In the genomic region with DNA sequence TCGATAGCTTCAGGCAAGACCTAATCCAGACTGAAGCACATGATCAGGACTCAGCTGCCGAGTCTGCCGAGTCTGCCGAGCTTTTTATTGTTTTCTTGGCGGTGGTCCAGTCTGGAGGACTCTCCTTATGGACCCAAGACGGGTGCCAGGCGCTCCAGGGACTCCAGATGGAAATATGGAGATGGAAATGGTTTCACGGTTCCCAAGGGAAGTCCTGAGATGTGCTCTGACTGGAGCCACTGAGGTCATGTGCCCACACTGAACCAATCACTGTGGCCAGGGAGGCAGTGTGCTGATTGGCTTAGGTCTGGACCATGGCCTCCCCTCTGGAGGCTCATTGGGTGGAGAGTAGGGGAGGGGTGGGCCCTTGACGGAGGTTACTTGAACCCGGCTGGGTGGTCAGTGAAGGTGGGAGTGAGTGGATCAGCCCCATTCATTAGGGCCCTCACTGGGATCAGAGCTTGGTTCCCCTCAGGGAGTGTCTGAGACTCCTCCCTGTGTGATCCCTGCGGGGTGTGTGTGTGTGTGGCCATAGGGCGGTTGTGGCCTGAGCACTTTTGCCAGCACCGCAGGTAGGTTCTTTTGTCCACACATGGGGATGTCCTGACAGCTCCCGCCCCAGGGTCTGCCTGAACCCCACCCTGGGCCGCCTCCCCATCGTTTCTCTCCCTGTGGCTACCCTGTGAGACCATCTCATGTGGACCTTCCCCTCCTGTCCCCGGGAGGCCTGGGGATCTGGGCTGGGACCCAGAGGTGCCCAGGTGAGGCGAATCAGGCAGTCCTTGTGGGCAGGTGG, we compare ENCODE assay signal across 1 cellular context.
TF ChIP-seq lines count a peak whose summit lies in the region.

No MANE protein-coding gene starts in this region.

TF ChIP-seq in endothelial cell of umbilical vein, 7 proteins besides CTCF, POLR2A, EP300 and RAD21:
- TF ChIP-seq JUN (IDR thresholded peaks at IDR 0.05; ENCODE audit: borderline replicate concordance, insufficient read depth, insufficient read length, low read depth) (no peak), FOS (IDR thresholded peaks at IDR 0.05; ENCODE audit: borderline replicate concordance, insufficient read depth, low read length) (no peak), GATA2 (IDR thresholded peaks at IDR 0.05; ENCODE audit: insufficient read depth, insufficient read length, low read depth, low read length) (no peak), MYC (IDR thresholded peaks at IDR 0.05; ENCODE audit: low read depth, low read length) (no peak), EZH2 (IDR thresholded peaks at IDR 0.05; ENCODE audit: borderline replicate concordance, low read depth, low read length, severe bottlenecking) (no peak)
- TF ChIP-seq, protein P1, sequence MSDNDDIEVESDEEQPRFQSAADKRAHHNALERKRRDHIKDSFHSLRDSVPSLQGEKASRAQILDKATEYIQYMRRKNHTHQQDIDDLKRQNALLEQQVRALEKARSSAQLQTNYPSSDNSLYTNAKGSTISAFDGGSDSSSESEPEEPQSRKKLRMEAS (IDR thresholded peaks at IDR 0.05; ENCODE audit: insufficient read depth, insufficient read length): no peak
